1 cellular context compared by ENCODE assay signal in the genomic region with DNA sequence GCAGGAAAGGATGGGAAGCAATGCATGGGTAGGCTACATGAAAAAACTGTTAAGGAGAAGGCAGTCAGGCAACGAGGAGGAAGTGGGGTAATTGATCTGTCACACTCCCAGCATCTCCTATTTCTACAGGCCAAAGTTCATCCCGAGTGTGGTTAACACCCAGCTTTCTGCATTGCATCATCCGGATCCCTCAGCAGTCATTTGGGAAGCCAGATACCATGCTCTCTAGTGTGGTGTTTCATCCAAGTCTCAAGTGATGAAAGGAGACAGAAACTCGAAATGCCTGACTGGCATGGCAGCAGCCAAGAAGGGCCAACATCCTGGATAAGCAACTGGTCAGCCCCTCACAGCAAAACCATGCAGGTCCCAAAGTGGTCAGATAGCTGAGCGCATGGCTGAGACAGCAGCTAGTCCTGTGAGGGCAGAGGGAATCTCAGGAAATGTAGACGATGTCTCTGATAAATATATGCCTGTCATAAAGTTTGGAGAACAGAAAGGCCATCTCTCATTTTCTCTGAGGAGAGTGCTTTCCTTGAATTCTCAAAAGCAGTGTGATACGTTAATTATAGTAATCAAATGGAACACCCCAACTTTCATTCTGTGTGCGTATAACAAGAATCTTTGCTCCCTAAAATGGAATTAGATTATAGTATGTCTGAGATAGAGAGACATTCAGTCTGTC.
TF ChIP-seq lines count a peak whose summit lies in the region.

No MANE protein-coding gene starts in this region.

TF ChIP-seq in HepG2, 621 proteins besides CTCF, POLR2A, EP300 and RAD21 (continued from another document and continues in another):
- TF ChIP-seq CEBPZ (IDR thresholded peaks at IDR 0.05; ENCODE audit: low read length) (no peak), ZFP36L1 (CRISPR knock-in tag; IDR thresholded peaks at IDR 0.05) (peak; percentile 84; the same call in 1 of the 2 replicates), CHD2 (IDR thresholded peaks at IDR 0.05; ENCODE audit: low read depth, low read length) (no peak), CREB1 (IDR thresholded peaks at IDR 0.05) (no peak), CREB1 (CRISPR knock-in tag; IDR thresholded peaks at IDR 0.05) (peak; percentile 82), ZFYVE20 (CRISPR knock-in tag; IDR thresholded peaks at IDR 0.05; ENCODE audit: borderline replicate concordance, low read depth) (no peak), ZNF383 (CRISPR knock-in tag; IDR thresholded peaks at IDR 0.05; ENCODE audit: borderline replicate concordance) (no peak), ARNTL (CRISPR knock-in tag; IDR thresholded peaks at IDR 0.05) (peak; percentile 81), HNF4A (CRISPR knock-in tag; IDR thresholded peaks at IDR 0.05) (peak; percentile 99), JUND (CRISPR knock-in tag; IDR thresholded peaks at IDR 0.05) (peak; percentile 90), ZNF180 (CRISPR knock-in tag; IDR thresholded peaks at IDR 0.05; ENCODE audit: borderline replicate concordance, low read depth) (no peak), ZKSCAN5 (CRISPR knock-in tag; IDR thresholded peaks at IDR 0.05) (no peak), HOXA7 (CRISPR knock-in tag; IDR thresholded peaks at IDR 0.05) (no peak), MLLT10 (CRISPR knock-in tag; IDR thresholded peaks at IDR 0.05) (no peak), ZKSCAN8 (CRISPR knock-in tag; IDR thresholded peaks at IDR 0.05; ENCODE audit: borderline replicate concordance) (peak; percentile 84), GATAD2A (CRISPR knock-in tag; IDR thresholded peaks at IDR 0.05) (peak; percentile 100), NCOR1 (IDR thresholded peaks at IDR 0.05; ENCODE audit: borderline replicate concordance, low read length) (peak; percentile 85), ZFP90 (CRISPR knock-in tag; IDR thresholded peaks at IDR 0.05; ENCODE audit: borderline replicate concordance) (no peak; the same call in 1 of the 2 replicates), CCDC6 (CRISPR knock-in tag; IDR thresholded peaks at IDR 0.05) (peak; percentile 67; the same call in 1 of the 2 replicates), ZNF501 (CRISPR knock-in tag; IDR thresholded peaks at IDR 0.05) (no peak), GRHL1 (CRISPR knock-in tag; conservative IDR thresholded peaks at IDR 0.05) (no peak), SP1 (IDR thresholded peaks at IDR 0.05) (no peak), SP1 (CRISPR knock-in tag; IDR thresholded peaks at IDR 0.05) (no peak), SP2 (CRISPR knock-in tag; IDR thresholded peaks at IDR 0.05) (no peak), SOX6 (IDR thresholded peaks at IDR 0.05) (no peak), SOX6 (CRISPR knock-in tag; IDR thresholded peaks at IDR 0.05) (peak; percentile 94), ZNF510 (CRISPR knock-in tag; IDR thresholded peaks at IDR 0.05; ENCODE audit: low read depth) (peak; percentile 94; the same call in 1 of the 2 replicates), ZEB1 (IDR thresholded peaks at IDR 0.05; ENCODE audit: insufficient replicate concordance, low read depth) (peak; percentile 79), SMAD9 (CRISPR knock-in tag; IDR thresholded peaks at IDR 0.05) (no peak), HMGA1 (CRISPR knock-in tag; conservative IDR thresholded peaks at IDR 0.05) (no peak), ZNF672 (CRISPR knock-in tag; IDR thresholded peaks at IDR 0.05) (no peak), MZF1 (CRISPR knock-in tag; IDR thresholded peaks at IDR 0.05; ENCODE audit: borderline replicate concordance) (no peak), TERF1 (CRISPR knock-in tag; IDR thresholded peaks at IDR 0.05) (no peak), ZNF547 (CRISPR knock-in tag; IDR thresholded peaks at IDR 0.05) (no peak), ZNF414 (CRISPR knock-in tag; IDR thresholded peaks at IDR 0.05) (peak; percentile 89), BRD4 (CRISPR knock-in tag; IDR thresholded peaks at IDR 0.05) (peak; percentile 82; the same call in 1 of the 2 replicates), ATF2 (CRISPR knock-in tag; IDR thresholded peaks at IDR 0.05) (peak; percentile 97), ZBTB14 (CRISPR knock-in tag; IDR thresholded peaks at IDR 0.05) (no peak), ZNF569 (CRISPR knock-in tag; IDR thresholded peaks at IDR 0.05; ENCODE audit: borderline replicate concordance) (0 out of 2 replicates have a peak, but pooled peaks have one; percentile 15), ARNT2 (CRISPR knock-in tag; IDR thresholded peaks at IDR 0.05; ENCODE audit: low read depth) (no peak), EED (CRISPR knock-in tag; IDR thresholded peaks at IDR 0.05) (0 out of 2 replicates have a peak, but pooled peaks have one; percentile 52), SYNCRIP (IDR thresholded peaks at IDR 0.05; ENCODE audit: insufficient read depth, low read depth, low read length) (no peak), SRSF1 (optimal IDR thresholded peaks at IDR 0.05; ENCODE audit: low read depth, low read length) (no peak), U2AF1 (optimal IDR thresholded peaks at IDR 0.05; ENCODE audit: low read depth, low read length) (no peak), PLRG1 (conservative IDR thresholded peaks at IDR 0.05) (no peak)
- TF ChIP-seq, protein P1, sequence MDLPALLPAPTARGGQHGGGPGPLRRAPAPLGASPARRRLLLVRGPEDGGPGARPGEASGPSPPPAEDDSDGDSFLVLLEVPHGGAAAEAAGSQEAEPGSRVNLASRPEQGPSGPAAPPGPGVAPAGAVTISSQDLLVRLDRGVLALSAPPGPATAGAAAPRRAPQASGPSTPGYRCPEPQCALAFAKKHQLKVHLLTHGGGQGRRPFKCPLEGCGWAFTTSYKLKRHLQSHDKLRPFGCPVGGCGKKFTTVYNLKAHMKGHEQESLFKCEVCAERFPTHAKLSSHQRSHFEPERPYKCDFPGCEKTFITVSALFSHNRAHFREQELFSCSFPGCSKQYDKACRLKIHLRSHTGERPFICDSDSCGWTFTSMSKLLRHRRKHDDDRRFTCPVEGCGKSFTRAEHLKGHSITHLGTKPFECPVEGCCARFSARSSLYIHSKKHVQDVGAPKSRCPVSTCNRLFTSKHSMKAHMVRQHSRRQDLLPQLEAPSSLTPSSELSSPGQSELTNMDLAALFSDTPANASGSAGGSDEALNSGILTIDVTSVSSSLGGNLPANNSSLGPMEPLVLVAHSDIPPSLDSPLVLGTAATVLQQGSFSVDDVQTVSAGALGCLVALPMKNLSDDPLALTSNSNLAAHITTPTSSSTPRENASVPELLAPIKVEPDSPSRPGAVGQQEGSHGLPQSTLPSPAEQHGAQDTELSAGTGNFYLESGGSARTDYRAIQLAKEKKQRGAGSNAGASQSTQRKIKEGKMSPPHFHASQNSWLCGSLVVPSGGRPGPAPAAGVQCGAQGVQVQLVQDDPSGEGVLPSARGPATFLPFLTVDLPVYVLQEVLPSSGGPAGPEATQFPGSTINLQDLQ (CRISPR knock-in tag; IDR thresholded peaks at IDR 0.05) = no peak
- TF ChIP-seq, protein P2, sequence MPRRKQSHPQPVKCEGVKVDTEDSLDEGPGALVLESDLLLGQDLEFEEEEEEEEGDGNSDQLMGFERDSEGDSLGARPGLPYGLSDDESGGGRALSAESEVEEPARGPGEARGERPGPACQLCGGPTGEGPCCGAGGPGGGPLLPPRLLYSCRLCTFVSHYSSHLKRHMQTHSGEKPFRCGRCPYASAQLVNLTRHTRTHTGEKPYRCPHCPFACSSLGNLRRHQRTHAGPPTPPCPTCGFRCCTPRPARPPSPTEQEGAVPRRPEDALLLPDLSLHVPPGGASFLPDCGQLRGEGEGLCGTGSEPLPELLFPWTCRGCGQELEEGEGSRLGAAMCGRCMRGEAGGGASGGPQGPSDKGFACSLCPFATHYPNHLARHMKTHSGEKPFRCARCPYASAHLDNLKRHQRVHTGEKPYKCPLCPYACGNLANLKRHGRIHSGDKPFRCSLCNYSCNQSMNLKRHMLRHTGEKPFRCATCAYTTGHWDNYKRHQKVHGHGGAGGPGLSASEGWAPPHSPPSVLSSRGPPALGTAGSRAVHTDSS (CRISPR knock-in tag; conservative IDR thresholded peaks at IDR 0.05) = no peak
- TF ChIP-seq, protein P3, sequence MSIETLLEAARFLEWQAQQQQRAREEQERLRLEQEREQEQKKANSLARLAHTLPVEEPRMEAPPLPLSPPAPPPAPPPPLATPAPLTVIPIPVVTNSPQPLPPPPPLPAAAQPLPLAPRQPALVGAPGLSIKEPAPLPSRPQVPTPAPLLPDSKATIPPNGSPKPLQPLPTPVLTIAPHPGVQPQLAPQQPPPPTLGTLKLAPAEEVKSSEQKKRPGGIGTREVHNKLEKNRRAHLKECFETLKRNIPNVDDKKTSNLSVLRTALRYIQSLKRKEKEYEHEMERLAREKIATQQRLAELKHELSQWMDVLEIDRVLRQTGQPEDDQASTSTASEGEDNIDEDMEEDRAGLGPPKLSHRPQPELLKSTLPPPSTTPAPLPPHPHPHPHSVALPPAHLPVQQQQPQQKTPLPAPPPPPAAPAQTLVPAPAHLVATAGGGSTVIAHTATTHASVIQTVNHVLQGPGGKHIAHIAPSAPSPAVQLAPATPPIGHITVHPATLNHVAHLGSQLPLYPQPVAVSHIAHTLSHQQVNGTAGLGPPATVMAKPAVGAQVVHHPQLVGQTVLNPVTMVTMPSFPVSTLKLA (IDR thresholded peaks at IDR 0.05) = 0 out of 2 replicates have a peak, but pooled peaks have one; percentile 10
- TF ChIP-seq, protein P4, sequence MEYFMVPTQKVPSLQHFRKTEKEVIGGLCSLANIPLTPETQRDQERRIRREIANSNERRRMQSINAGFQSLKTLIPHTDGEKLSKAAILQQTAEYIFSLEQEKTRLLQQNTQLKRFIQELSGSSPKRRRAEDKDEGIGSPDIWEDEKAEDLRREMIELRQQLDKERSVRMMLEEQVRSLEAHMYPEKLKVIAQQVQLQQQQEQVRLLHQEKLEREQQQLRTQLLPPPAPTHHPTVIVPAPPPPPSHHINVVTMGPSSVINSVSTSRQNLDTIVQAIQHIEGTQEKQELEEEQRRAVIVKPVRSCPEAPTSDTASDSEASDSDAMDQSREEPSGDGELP (IDR thresholded peaks at IDR 0.05; ENCODE audit: borderline replicate concordance, low read depth) = peak; percentile 70; the same call in 1 of the 2 replicates
